ENCODE assay signal across 1 cellular context in genomic region chr15:68559342-68560310, GRCh38.
TF ChIP-seq lines count a peak whose summit lies in the region.

No MANE protein-coding gene starts in this region.

TF ChIP-seq in GM12878, 131 proteins besides CTCF, POLR2A, EP300 and RAD21 (continued from another document):
- TF ChIP-seq SUPT20H (IDR thresholded peaks at IDR 0.05; ENCODE audit: borderline replicate concordance, control insufficient read depth, low read depth, low read length) (no peak), POU2F2 (IDR thresholded peaks at IDR 0.05; ENCODE audit: borderline replicate concordance, low read depth, low read length) (no peak), HDGF (IDR thresholded peaks at IDR 0.05) (no peak), DPF2 (IDR thresholded peaks at IDR 0.05) (no peak), STAT3 (IDR thresholded peaks at IDR 0.05; ENCODE audit: low read depth, low read length) (no peak), GABPA (IDR thresholded peaks at IDR 0.05; ENCODE audit: low read depth) (no peak), PAX5 (IDR thresholded peaks at IDR 0.05; ENCODE audit: borderline replicate concordance, low read depth, low read length) (no peak; the same call in 1 of the 2 replicates), NFYA (IDR thresholded peaks at IDR 0.05; ENCODE audit: borderline replicate concordance, low read depth, low read length) (no peak), HDAC6 (IDR thresholded peaks at IDR 0.05; ENCODE audit: unreplicated experiment) (no peak), ZNF207 (IDR thresholded peaks at IDR 0.05; ENCODE audit: borderline replicate concordance) (no peak), ATF7 (IDR thresholded peaks at IDR 0.05; ENCODE audit: low read depth) (no peak), SKIL (IDR thresholded peaks at IDR 0.05; ENCODE audit: low read depth, poor library complexity, severe bottlenecking) (no peak), IKZF2 (IDR thresholded peaks at IDR 0.05) (no peak), MLLT1 (IDR thresholded peaks at IDR 0.05) (no peak), BACH1 (IDR thresholded peaks at IDR 0.05; ENCODE audit: borderline replicate concordance) (no peak), ZSCAN29 (IDR thresholded peaks at IDR 0.05) (no peak), CBFB (IDR thresholded peaks at IDR 0.05; ENCODE audit: low read depth) (no peak), GATAD2B (conservative IDR thresholded peaks at IDR 0.05; ENCODE audit: low read depth) (no peak), CREB1 (IDR thresholded peaks at IDR 0.05; ENCODE audit: low read depth) (no peak), RAD51 (IDR thresholded peaks at IDR 0.05) (no peak), FOS (IDR thresholded peaks at IDR 0.05; ENCODE audit: borderline replicate concordance, extremely low read depth, insufficient read length) (no peak), IRF5 (IDR thresholded peaks at IDR 0.05; ENCODE audit: borderline replicate concordance) (no peak), SUZ12 (IDR thresholded peaks at IDR 0.05; ENCODE audit: unreplicated experiment) (no peak), JUND (IDR thresholded peaks at IDR 0.05; ENCODE audit: low read depth, low read length) (no peak), NBN (IDR thresholded peaks at IDR 0.05) (no peak), RBBP5 (conservative IDR thresholded peaks at IDR 0.05) (no peak), KDM1A (IDR thresholded peaks at IDR 0.05; ENCODE audit: borderline replicate concordance) (no peak), SMC3 (IDR thresholded peaks at IDR 0.05; ENCODE audit: borderline replicate concordance, low read length) (peak; percentile 80), BHLHE40 (IDR thresholded peaks at IDR 0.05; ENCODE audit: borderline replicate concordance in 1 of 2, low read depth in 2 of 2, low read length in 1 of 2) (peak; percentile 14 to 50; a peak in 1 of 4 replicates), ZBTB11 (CRISPR knock-in tag; IDR thresholded peaks at IDR 0.05) (no peak), SP1 (IDR thresholded peaks at IDR 0.05; ENCODE audit: low read depth, low read length) (no peak), NFIC (IDR thresholded peaks at IDR 0.05; ENCODE audit: low read depth, low read length) (no peak), RFX5 (IDR thresholded peaks at IDR 0.05; ENCODE audit: low read depth, low read length) (no peak)
- TF ChIP-seq, protein P1, sequence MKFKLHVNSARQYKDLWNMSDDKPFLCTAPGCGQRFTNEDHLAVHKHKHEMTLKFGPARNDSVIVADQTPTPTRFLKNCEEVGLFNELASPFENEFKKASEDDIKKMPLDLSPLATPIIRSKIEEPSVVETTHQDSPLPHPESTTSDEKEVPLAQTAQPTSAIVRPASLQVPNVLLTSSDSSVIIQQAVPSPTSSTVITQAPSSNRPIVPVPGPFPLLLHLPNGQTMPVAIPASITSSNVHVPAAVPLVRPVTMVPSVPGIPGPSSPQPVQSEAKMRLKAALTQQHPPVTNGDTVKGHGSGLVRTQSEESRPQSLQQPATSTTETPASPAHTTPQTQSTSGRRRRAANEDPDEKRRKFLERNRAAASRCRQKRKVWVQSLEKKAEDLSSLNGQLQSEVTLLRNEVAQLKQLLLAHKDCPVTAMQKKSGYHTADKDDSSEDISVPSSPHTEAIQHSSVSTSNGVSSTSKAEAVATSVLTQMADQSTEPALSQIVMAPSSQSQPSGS (IDR thresholded peaks at IDR 0.05; ENCODE audit: low read length), result no peak
- TF ChIP-seq, protein P2, sequence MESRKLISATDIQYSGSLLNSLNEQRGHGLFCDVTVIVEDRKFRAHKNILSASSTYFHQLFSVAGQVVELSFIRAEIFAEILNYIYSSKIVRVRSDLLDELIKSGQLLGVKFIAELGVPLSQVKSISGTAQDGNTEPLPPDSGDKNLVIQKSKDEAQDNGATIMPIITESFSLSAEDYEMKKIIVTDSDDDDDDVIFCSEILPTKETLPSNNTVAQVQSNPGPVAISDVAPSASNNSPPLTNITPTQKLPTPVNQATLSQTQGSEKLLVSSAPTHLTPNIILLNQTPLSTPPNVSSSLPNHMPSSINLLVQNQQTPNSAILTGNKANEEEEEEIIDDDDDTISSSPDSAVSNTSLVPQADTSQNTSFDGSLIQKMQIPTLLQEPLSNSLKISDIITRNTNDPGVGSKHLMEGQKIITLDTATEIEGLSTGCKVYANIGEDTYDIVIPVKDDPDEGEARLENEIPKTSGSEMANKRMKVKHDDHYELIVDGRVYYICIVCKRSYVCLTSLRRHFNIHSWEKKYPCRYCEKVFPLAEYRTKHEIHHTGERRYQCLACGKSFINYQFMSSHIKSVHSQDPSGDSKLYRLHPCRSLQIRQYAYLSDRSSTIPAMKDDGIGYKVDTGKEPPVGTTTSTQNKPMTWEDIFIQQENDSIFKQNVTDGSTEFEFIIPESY (IDR thresholded peaks at IDR 0.05), result no peak
